ENCODE assay signal across 15 cellular contexts in genomic region chr20:61913423-61914225, GRCh38.
DNase-seq lines count a peak whose midpoint lies in the region; ATAC-seq, FAIRE-seq and TF ChIP-seq lines count a peak whose summit lies in the region.
"Had no signal": no experiment of that assay in that cellular context is flagged by ENCODE, and none has a peak within 500 bp of the region (broad histone marks: within the 10 kb centered on the region; RNA-seq: fewer than 3 reads in every experiment).

No MANE protein-coding gene starts in this region.

- in situ Hi-C loops in HepG2 (cut with HindIII; ENCODE audit: extremely low pct_ligation_motif_present, low pct_unique_long_range_greater_than_20kb) = no loop called here

- no peak overlapping the region for H3K4me3 Mint-ChIP-seq in glutamatergic neuron (ENCODE audit: unreplicated experiment)
- H3K4me3 Mint-ChIP-seq: B cell; CD8-positive, alpha-beta T cell; H9 had no signal

- intact Hi-C loops in HepG2 (cut with micrococcal nuclease; ENCODE audit: unreplicated experiment) (no loop called here), right lobe of liver (cut with DNase I) (no loop called here)

- H3K27me3 ChIP-seq in HepG2 (ENCODE audit: control insufficient read depth in 1 of 2, insufficient read depth in 2 of 2, low read length in 2 of 2) (peaks cover 28 to 74% of the 10 kb centered on the region in 2 experiments), right lobe of liver (no peaks in the 10 kb centered on the region), tibial nerve (no peaks in the 10 kb centered on the region)

- H3K27ac ChIP-seq in HepG2 (ENCODE audit: extremely low read length, insufficient read depth, low read length) (no peak overlapping the region), right lobe of liver (no peak overlapping the region), tibial nerve (no peak overlapping the region)

- H3K36me3 ChIP-seq in HepG2 (replicated peaks in 1 of 2; ENCODE audit: control insufficient read depth in 1 of 2, insufficient read depth in 2 of 2, low read length in 2 of 2) (no peaks in the 10 kb centered on the region), right lobe of liver (no peaks in the 10 kb centered on the region), tibial nerve (peaks cover 0 to 5% (median 0%) of the 10 kb centered on the region in 3 donors)

- DNase-seq in HepG2 (ENCODE audit: low spot score) (no peak), right lobe of liver (no peak), HTR-8/SVneo (ENCODE audit: insufficient read length, low spot score) (no peak), glutamatergic neuron (peak; percentile 12), NCI-H748 treated with DMSO at 0.1 percent for 48 hours (lab: John Stamatoyannopoulos, UW) (no peak), tibial nerve (ENCODE audit: low spot score in 2 of 2) (no peak), COLO829 (ENCODE audit: low spot score) (no peak)
- DNase-seq: ACHN; CD8-positive, alpha-beta T cell; DMS 273 treated with DMSO at 0.1 percent for 48 hours; H9; NCI-H1048; NCI-H146 had no signal

- CTCF ChIA-PET in HepG2 (lab: Yijun Ruan, JAX; ENCODE audit: low intra/inter-chr PET ratio, low total read pairs) = no interaction called here

- no peak for TF ChIP-seq EP300 in HepG2 (IDR thresholded peaks at IDR 0.05; ENCODE audit: low read depth in 2 of 2, low read length in 2 of 2)
- TF ChIP-seq EP300 in HepG2 (CRISPR knock-in tag; IDR thresholded peaks at IDR 0.05; ENCODE audit: borderline replicate concordance) = no peak
- no peak for TF ChIP-seq EP300 in tibial nerve (IDR thresholded peaks at IDR 0.05)

- ATAC-seq in HepG2 = no peak
- ATAC-seq in right lobe of liver = no peak
- ATAC-seq: CD8-positive, alpha-beta T cell had no signal

- TF ChIP-seq CTCF in HepG2 (CRISPR knock-in tag; IDR thresholded peaks at IDR 0.05) = no peak
- no peak for TF ChIP-seq CTCF in right lobe of liver (IDR thresholded peaks at IDR 0.05)
- TF ChIP-seq CTCF in glutamatergic neuron (IDR thresholded peaks at IDR 0.05; ENCODE audit: partially characterized antibody, unreplicated experiment) = no peak
- no peak for TF ChIP-seq CTCF in tibial nerve (IDR thresholded peaks at IDR 0.05)

- H3K9me3 ChIP-seq in HepG2 (ENCODE audit: low read length) (no peaks in the 10 kb centered on the region), right lobe of liver (no peaks in the 10 kb centered on the region), tibial nerve (peaks cover 0 to 23% (median 0%) of the 10 kb centered on the region in 4 donors)

- peaks cover 5% of the 10 kb centered on the region for H3K27me3 Mint-ChIP-seq in glutamatergic neuron (ENCODE audit: unreplicated experiment)

- no peak overlapping the region for H3K27ac Mint-ChIP-seq in glutamatergic neuron (ENCODE audit: unreplicated experiment)
- H3K27ac Mint-ChIP-seq: B cell; CD8-positive, alpha-beta T cell; H9 had no signal

- no peak overlapping the region for H3K4me3 ChIP-seq in HepG2 (replicated peaks in 1 of 3; ENCODE audit: insufficient read depth in 1 of 3, low read depth in 2 of 3, low read length in 3 of 3)
- no peak overlapping the region for H3K4me3 ChIP-seq in right lobe of liver
- no peak overlapping the region for H3K4me3 ChIP-seq in tibial nerve

- no peak overlapping the region for H2AFZ ChIP-seq in HepG2 (ENCODE audit: low read length)

- H3K4me1 ChIP-seq in HepG2 (ENCODE audit: insufficient read depth, low read length) (no peaks in the 10 kb centered on the region), right lobe of liver (no peaks in the 10 kb centered on the region), tibial nerve (no peaks in the 10 kb centered on the region)

- H3K36me3 Mint-ChIP-seq in glutamatergic neuron (ENCODE audit: unreplicated experiment) = peaks cover 15% of the 10 kb centered on the region
- H3K36me3 Mint-ChIP-seq: CD8-positive, alpha-beta T cell had no signal

- H3K9me3 Mint-ChIP-seq in glutamatergic neuron (ENCODE audit: unreplicated experiment) = peaks cover 2% of the 10 kb centered on the region
- H3K9me3 Mint-ChIP-seq: CD8-positive, alpha-beta T cell; H9 had no signal

- POLR2A ChIA-PET in HepG2 (lab: Yijun Ruan, JAX) = no interaction called here

- H3K4me2 ChIP-seq in HepG2 (ENCODE audit: low read depth, low read length) = no peak overlapping the region

- TF ChIP-seq POLR2A in HepG2 (IDR thresholded peaks at IDR 0.05; ENCODE audit: insufficient read depth in 1 of 2, low read depth in 2 of 2, low read length in 2 of 2) (no peak), right lobe of liver (IDR thresholded peaks at IDR 0.05) (no peak), tibial nerve (IDR thresholded peaks at IDR 0.05) (no peak)

- no peaks in the 10 kb centered on the region for H3K4me1 Mint-ChIP-seq in glutamatergic neuron (ENCODE audit: low read depth, unreplicated experiment)
- H3K4me1 Mint-ChIP-seq: H9 had no signal

- TF ChIP-seq RAD21 in HepG2 (CRISPR knock-in tag; IDR thresholded peaks at IDR 0.05) = no peak

- WGBS in HepG2 (ENCODE audit: low lambda C conversion rate) = 15% methylated on average over 17 of the region's 18 CpGs
- 47% methylated on average over 5 of the region's 18 CpGs for WGBS in right lobe of liver (ENCODE audit: insufficient coverage, low coverage, low lambda C conversion rate, missing lambda C conversion rate)
- WGBS in tibial nerve, 2 donors = 80 to 84% methylated on average over 15 to 17 of the region's 18 CpGs

- H3K9ac ChIP-seq in HepG2 (ENCODE audit: insufficient read depth, low read depth, low read length) = no peak overlapping the region

- FAIRE-seq in HepG2 (lab: Jason Lieb, UNC) = no peak
- peak; percentile 57 for FAIRE-seq in HTR-8/SVneo (lab: Jason Lieb, UNC)
- FAIRE-seq: RCC 7860 had no signal

- no peaks in the 10 kb centered on the region for H3K79me2 ChIP-seq in HepG2 (ENCODE audit: insufficient read depth, low read length)

- H4K20me1 ChIP-seq in HepG2 (ENCODE audit: insufficient read depth, low read length) = no peaks in the 10 kb centered on the region

- BruUV-seq in HepG2 (replicated peaks; lab: Mats Ljungman, UMichigan) = no TSS peak

TF ChIP-seq in HepG2, 621 proteins besides CTCF, POLR2A, EP300 and RAD21:
- TF ChIP-seq MEF2D (CRISPR knock-in tag; IDR thresholded peaks at IDR 0.05) (no peak), MTA1 (CRISPR knock-in tag; IDR thresholded peaks at IDR 0.05; ENCODE audit: borderline replicate concordance) (0 out of 2 replicates have a peak, but pooled peaks have one; percentile 6), KDM5B (CRISPR knock-in tag; IDR thresholded peaks at IDR 0.05; ENCODE audit: borderline replicate concordance) (peak; percentile 34; the same call in 1 of the 2 replicates)
- TF ChIP-seq, protein P1, sequence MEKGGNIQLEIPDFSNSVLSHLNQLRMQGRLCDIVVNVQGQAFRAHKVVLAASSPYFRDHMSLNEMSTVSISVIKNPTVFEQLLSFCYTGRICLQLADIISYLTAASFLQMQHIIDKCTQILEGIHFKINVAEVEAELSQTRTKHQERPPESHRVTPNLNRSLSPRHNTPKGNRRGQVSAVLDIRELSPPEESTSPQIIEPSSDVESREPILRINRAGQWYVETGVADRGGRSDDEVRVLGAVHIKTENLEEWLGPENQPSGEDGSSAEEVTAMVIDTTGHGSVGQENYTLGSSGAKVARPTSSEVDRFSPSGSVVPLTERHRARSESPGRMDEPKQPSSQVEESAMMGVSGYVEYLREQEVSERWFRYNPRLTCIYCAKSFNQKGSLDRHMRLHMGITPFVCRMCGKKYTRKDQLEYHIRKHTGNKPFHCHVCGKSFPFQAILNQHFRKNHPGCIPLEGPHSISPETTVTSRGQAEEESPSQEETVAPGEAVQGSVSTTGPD (CRISPR knock-in tag; IDR thresholded peaks at IDR 0.05) = no peak
